ENCODE assay signal across 11 cellular contexts in the genomic region with DNA sequence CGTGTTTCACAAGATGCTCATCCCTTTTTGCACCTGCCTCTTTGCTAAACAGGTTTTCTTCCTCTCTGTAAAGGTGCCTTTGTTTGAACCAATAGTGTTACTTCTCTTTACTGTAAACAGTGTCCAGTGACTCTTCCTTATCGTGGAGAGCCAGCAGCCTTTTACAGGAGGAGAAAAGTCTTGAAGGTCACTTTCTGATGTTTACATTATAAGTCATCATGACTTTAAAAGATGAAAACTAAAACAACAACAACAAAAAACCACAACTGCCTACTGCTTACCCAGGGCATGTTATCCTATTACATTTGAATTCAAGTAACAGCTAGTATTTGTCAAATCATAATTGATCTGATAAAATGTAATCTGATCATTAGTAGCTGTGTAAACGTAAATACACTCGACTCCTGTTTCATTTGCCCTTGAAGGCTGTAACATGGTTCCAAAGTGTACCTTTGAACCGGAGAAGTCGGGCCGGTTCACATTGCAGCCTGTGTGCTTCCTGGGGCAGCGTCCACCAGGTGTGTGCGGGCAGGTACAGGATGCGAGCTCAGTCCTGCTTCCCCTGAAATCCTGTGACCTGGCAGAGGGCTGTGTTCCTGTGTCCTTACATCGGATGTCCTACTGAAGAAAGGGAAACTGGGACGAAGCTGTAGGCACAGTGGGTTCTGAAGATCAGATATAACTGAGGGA.
DNase-seq lines count a peak whose midpoint lies in the region; ATAC-seq and TF ChIP-seq lines count a peak whose summit lies in the region.
"Had no signal": no experiment of that assay in that cellular context is flagged by ENCODE, and none has a peak within 500 bp of the region (broad histone marks: within the 10 kb centered on the region; RNA-seq: fewer than 3 reads in every experiment).

No MANE protein-coding gene starts in this region.

- intact Hi-C loops in Panc1 (cut with micrococcal nuclease; ENCODE audit: unreplicated experiment) (no loop called here), posterior vena cava (cut with DNase I) (no loop called here)

- no peak overlapping the region for H3K27ac ChIP-seq in CD4-positive, CD25-positive, alpha-beta regulatory T cell (ENCODE audit: insufficient read depth, low read length, poor library complexity, severe bottlenecking)
- H3K27ac ChIP-seq in Panc1 (ENCODE audit: low read length) = no peak overlapping the region
- no peak overlapping the region for H3K27ac ChIP-seq in effector memory CD4-positive, alpha-beta T cell (ENCODE audit: insufficient read depth, low read length, poor library complexity, severe bottlenecking)
- H3K27ac ChIP-seq: foreskin keratinocyte had no signal

- H3K36me3 Mint-ChIP-seq in CD4-positive, CD25-positive, alpha-beta regulatory T cell = peaks cover 11% of the 10 kb centered on the region
- peaks cover 21% of the 10 kb centered on the region for H3K36me3 Mint-ChIP-seq in memory B cell

- H3K4me3 ChIP-seq in CD4-positive, CD25-positive, alpha-beta regulatory T cell (ENCODE audit: low read depth, low read length) = peak overlapping the region; percentile 23
- no peak overlapping the region for H3K4me3 ChIP-seq in Panc1 (ENCODE audit: low read depth in 2 of 2, low read length in 2 of 2)
- H3K4me3 ChIP-seq in effector memory CD4-positive, alpha-beta T cell (ENCODE audit: insufficient read depth, low read depth, low read length, poor library complexity, severe bottlenecking) = no peak overlapping the region

- peaks cover 6% of the 10 kb centered on the region for H3K4me1 ChIP-seq in CD4-positive, CD25-positive, alpha-beta regulatory T cell (ENCODE audit: control insufficient read depth, insufficient read depth, low read length, poor library complexity, severe bottlenecking)
- H3K4me1 ChIP-seq in Panc1 (ENCODE audit: control insufficient read depth, insufficient read depth, low read length) = peaks cover 6% of the 10 kb centered on the region
- no peaks in the 10 kb centered on the region for H3K4me1 ChIP-seq in effector memory CD4-positive, alpha-beta T cell (ENCODE audit: control insufficient read depth, insufficient read depth, low read length, poor library complexity, severe bottlenecking)
- H3K4me1 ChIP-seq: foreskin keratinocyte had no signal

- no peak for DNase-seq in CD4-positive, CD25-positive, alpha-beta regulatory T cell
- DNase-seq in NCI-H128 (lab: John Stamatoyannopoulos, UW; ENCODE audit: unreplicated experiment) = peak; percentile 59
- no peak for DNase-seq in Panc1 (ENCODE audit: low read depth, low spot score)
- no peak for DNase-seq in memory B cell (ENCODE audit: low spot score in 2 of 2)
- no peak for DNase-seq in posterior vena cava (ENCODE audit: low spot score)
- DNase-seq in globus pallidus (ENCODE audit: low spot score) = no peak
- no peak for DNase-seq in effector memory CD4-positive, alpha-beta T cell
- DNase-seq in hypothalamus (lab: John Stamatoyannopoulos, UW) = no peak
- DNase-seq: activated CD4-positive, CD25-positive, alpha-beta regulatory T cell; foreskin keratinocyte; Right ventricle myocardium superior had no signal

- in situ Hi-C loops in Panc1 (cut with HindIII; ENCODE audit: low pct_unique_long_range_greater_than_20kb, low sequenced_read_pairs) = no loop called here

- no TSS peak for BruUV-seq in Panc1 (replicated peaks; lab: Mats Ljungman, UMichigan)

- TF ChIP-seq CTCF in Panc1 (IDR thresholded peaks at IDR 0.05) = no peak

- H3K27me3 Mint-ChIP-seq in CD4-positive, CD25-positive, alpha-beta regulatory T cell = no peaks in the 10 kb centered on the region
- no peaks in the 10 kb centered on the region for H3K27me3 Mint-ChIP-seq in memory B cell

- H3K9me3 ChIP-seq in CD4-positive, CD25-positive, alpha-beta regulatory T cell (ENCODE audit: control insufficient read depth in 2 of 2, low read length in 2 of 2) = no peaks in the 10 kb centered on the region
- H3K9me3 ChIP-seq in Panc1 (ENCODE audit: control insufficient read depth, insufficient read depth, low read depth, low read length) = no peaks in the 10 kb centered on the region
- no peaks in the 10 kb centered on the region for H3K9me3 ChIP-seq in effector memory CD4-positive, alpha-beta T cell (ENCODE audit: control insufficient read depth, low read length)

- peaks cover 25 to 78% (median 59%) of the 10 kb centered on the region in 4 donors for H3K4me1 Mint-ChIP-seq in CD4-positive, CD25-positive, alpha-beta regulatory T cell
- H3K4me1 Mint-ChIP-seq in memory B cell = peaks cover 53% of the 10 kb centered on the region

- H3K36me3 ChIP-seq in CD4-positive, CD25-positive, alpha-beta regulatory T cell (ENCODE audit: control insufficient read depth, insufficient read depth, low read length) = no peaks in the 10 kb centered on the region
- no peaks in the 10 kb centered on the region for H3K36me3 ChIP-seq in Panc1 (ENCODE audit: control insufficient read depth, insufficient read depth, low read length)
- H3K36me3 ChIP-seq in effector memory CD4-positive, alpha-beta T cell (ENCODE audit: control insufficient read depth, insufficient read depth, low read length) = no peaks in the 10 kb centered on the region

- no peak overlapping the region for H3K4me3 Mint-ChIP-seq in CD4-positive, CD25-positive, alpha-beta regulatory T cell
- H3K4me3 Mint-ChIP-seq in memory B cell = peak overlapping the region; percentile 40

- H3K27ac Mint-ChIP-seq in CD4-positive, CD25-positive, alpha-beta regulatory T cell = peak overlapping the region in 1 of 3 donors; percentile 17
- peak overlapping the region; percentile 78 for H3K27ac Mint-ChIP-seq in memory B cell

- POLR2A ChIA-PET in Panc1 (lab: Charles Lee) = no interaction called here

- no peak for ATAC-seq in CD4-positive, CD25-positive, alpha-beta regulatory T cell (ENCODE audit: low read depth in 2 of 2)
- ATAC-seq in Panc1 (peak; percentile 70), memory B cell (ENCODE audit: low read depth) (no peak)
- ATAC-seq: foreskin keratinocyte had no signal

- no peaks in the 10 kb centered on the region for H3K9me3 Mint-ChIP-seq in CD4-positive, CD25-positive, alpha-beta regulatory T cell
- no peaks in the 10 kb centered on the region for H3K9me3 Mint-ChIP-seq in memory B cell

- no peaks in the 10 kb centered on the region for H3K27me3 ChIP-seq in CD4-positive, CD25-positive, alpha-beta regulatory T cell (ENCODE audit: control insufficient read depth, insufficient read depth, low read length)
- no peaks in the 10 kb centered on the region for H3K27me3 ChIP-seq in Panc1 (ENCODE audit: control insufficient read depth, insufficient read depth, low read length)
- no peaks in the 10 kb centered on the region for H3K27me3 ChIP-seq in effector memory CD4-positive, alpha-beta T cell (replicated peaks; ENCODE audit: control insufficient read depth, insufficient read depth, low read length, poor library complexity, severe bottlenecking)
- H3K27me3 ChIP-seq: foreskin keratinocyte had no signal

- CTCF ChIA-PET in Panc1 (lab: Charles Lee) = no interaction called here
